Comparison of ENCODE assay signal across 2 cellular contexts in the genomic region with DNA sequence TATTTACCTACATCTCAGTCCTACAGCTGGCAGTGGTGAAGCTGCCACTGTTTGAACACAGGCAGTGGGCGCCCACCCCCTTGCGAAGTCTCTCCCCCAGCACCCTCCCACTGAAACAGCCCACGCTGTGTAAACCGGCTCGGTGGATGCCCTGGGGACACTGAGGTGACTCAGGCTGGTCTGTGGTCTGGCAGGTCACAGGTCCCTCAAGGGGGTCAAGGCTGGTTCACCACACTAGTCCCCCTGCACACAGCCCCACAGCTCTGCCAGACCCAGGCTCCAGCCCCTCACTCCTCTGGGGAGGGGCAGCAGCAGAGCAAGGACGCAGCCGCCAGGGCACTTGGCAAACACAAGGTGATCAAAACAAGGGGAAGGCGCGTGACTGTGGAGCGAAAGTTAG.
TF ChIP-seq lines count a peak whose summit lies in the region.

No MANE protein-coding gene starts in this region.

TF ChIP-seq in GM12891, 5 proteins besides CTCF, POLR2A, EP300 and RAD21:
- no peak for TF ChIP-seq POU2F2 (IDR thresholded peaks at IDR 0.05; ENCODE audit: low read depth, low read length)
- no peak for TF ChIP-seq POLR2AphosphoS5 (IDR thresholded peaks at IDR 0.05; ENCODE audit: low read depth, low read length)
- no peak for TF ChIP-seq TAF1 (IDR thresholded peaks at IDR 0.05; ENCODE audit: low read depth, low read length)
- TF ChIP-seq PAX5 (IDR thresholded peaks at IDR 0.05; ENCODE audit: insufficient read depth, low read length, severe bottlenecking) = no peak
- no peak for TF ChIP-seq SPI1 (IDR thresholded peaks at IDR 0.05; ENCODE audit: low read depth, low read length)

TF ChIP-seq in K562, 482 proteins besides CTCF, POLR2A, EP300 and RAD21:
- TF ChIP-seq NFRKB (IDR thresholded peaks at IDR 0.05; ENCODE audit: low read depth) = no peak
- TF ChIP-seq, protein P1, sequence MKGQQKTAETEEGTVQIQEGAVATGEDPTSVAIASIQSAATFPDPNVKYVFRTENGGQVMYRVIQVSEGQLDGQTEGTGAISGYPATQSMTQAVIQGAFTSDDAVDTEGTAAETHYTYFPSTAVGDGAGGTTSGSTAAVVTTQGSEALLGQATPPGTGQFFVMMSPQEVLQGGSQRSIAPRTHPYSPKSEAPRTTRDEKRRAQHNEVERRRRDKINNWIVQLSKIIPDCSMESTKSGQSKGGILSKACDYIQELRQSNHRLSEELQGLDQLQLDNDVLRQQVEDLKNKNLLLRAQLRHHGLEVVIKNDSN (CRISPR knock-in tag; IDR thresholded peaks at IDR 0.05) = 0 out of 2 replicates have a peak, but pooled peaks have one; percentile 22
- peak; percentile 43; the same call in 1 of the 2 replicates for TF ChIP-seq ZBTB7A (IDR thresholded peaks at IDR 0.05; ENCODE audit: borderline replicate concordance, control insufficient read depth, low read depth, low read length)
- peak; percentile 71 for TF ChIP-seq EGR1 (conservative IDR thresholded peaks at IDR 0.05)
TF ChIP-seq in K562: peak in this region for 3.
